Comparison of ENCODE assay signal across 1 cellular context in genomic region chr19:48332351-48332661, GRCh38.
TF ChIP-seq lines count a peak whose summit lies in the region.

No MANE protein-coding gene starts in this region.

TF ChIP-seq in endothelial cell of umbilical vein, 7 proteins besides CTCF, POLR2A, EP300 and RAD21:
- TF ChIP-seq FOS (IDR thresholded peaks at IDR 0.05; ENCODE audit: borderline replicate concordance, insufficient read depth, low read length) (no peak), MAX (IDR thresholded peaks at IDR 0.05; ENCODE audit: insufficient read depth, insufficient read length) (no peak), JUN (IDR thresholded peaks at IDR 0.05; ENCODE audit: borderline replicate concordance, insufficient read depth, insufficient read length, low read depth) (no peak), GATA2 (IDR thresholded peaks at IDR 0.05; ENCODE audit: insufficient read depth, insufficient read length, low read depth, low read length) (no peak), MYC (IDR thresholded peaks at IDR 0.05; ENCODE audit: low read depth, low read length) (no peak), POLR2AphosphoS5 (IDR thresholded peaks at IDR 0.05; ENCODE audit: insufficient read depth, low read depth, low read length) (no peak), EZH2 (IDR thresholded peaks at IDR 0.05; ENCODE audit: borderline replicate concordance, low read depth, low read length, severe bottlenecking) (no peak)
TF ChIP-seq in endothelial cell of umbilical vein: peak in this region for 0.
